In the genomic region with DNA sequence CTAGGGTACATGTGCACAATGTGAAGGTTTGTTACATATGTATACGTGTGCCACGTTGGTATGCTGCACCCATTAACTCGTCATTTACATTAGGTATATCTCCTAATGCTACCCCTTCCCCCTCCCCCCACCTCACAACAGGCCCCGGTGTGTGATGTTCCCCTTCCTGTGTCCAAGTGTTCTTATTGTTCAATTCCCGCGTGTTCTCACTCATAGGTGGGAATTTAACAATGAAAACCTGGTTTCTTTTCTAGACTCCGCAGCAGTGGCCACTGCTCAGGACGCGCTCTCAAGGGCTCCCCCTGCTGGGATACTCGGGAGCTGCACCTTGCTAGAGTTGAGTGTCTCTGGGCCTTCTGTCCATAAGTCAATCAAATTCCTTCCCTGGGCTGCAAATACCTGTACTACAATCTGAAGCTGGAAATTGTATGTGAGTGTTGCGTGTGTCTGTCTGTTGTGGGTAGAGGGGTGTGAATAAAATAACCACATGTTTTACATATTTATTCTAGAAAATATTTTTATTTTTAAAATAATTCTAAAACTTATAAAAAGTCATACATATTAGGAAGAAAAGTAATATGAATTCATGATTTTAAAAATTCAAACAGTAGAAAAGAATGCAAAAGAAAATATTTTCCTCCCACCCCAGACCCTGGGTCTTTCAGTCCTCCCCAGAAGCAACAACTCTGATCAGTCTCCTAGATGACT, we compare ENCODE assay signal across 8 cellular contexts. TPM values are rescaled to one million over a fixed set of nuclear protein-coding genes. Genes with fewer than 3 reads are reported as not detected.
DNase-seq lines count a peak whose midpoint lies in the region; ATAC-seq and TF ChIP-seq lines count a peak whose summit lies in the region.

No MANE protein-coding gene starts in this region.

- peaks cover 13% of the 10 kb centered on the region for H3K4me1 Mint-ChIP-seq in chondrocyte (ENCODE audit: low read depth)

- H3K27ac Mint-ChIP-seq in chondrocyte (ENCODE audit: unreplicated experiment), result peak overlapping the region; percentile 81

- ATAC-seq in HG02840 (IDR thresholded peaks at IDR 0.05; ENCODE audit: low FRiP score, unreplicated experiment), result peak; percentile 62
- peak; percentile 98 for ATAC-seq in left lobe of liver
- ATAC-seq in GM21367 (IDR thresholded peaks at IDR 0.05; ENCODE audit: unreplicated experiment), result no peak

- H3K9me3 Mint-ChIP-seq in chondrocyte (ENCODE audit: low read depth), result no peaks in the 10 kb centered on the region

- H3K36me3 Mint-ChIP-seq in chondrocyte (ENCODE audit: low read depth), result no peaks in the 10 kb centered on the region

- H3K4me3 Mint-ChIP-seq in chondrocyte (ENCODE audit: unreplicated experiment), result peak overlapping the region; percentile 74

- H3K27me3 Mint-ChIP-seq in chondrocyte (ENCODE audit: low read depth), result no peaks in the 10 kb centered on the region

- peak; percentile 90 for TF ChIP-seq CTCF in chondrocyte (IDR thresholded peaks at IDR 0.05)

- DNase-seq in COR-L47 (lab: John Stamatoyannopoulos, UW), result peak; percentile 79
- DNase-seq in NCI-H446 (lab: John Stamatoyannopoulos, UW), result peak; percentile 58 to 89
- peak; percentile 77 for DNase-seq in activated CD4-positive, alpha-beta T cell treated with anti-CD3 and anti-CD28 coated beads for 1 hour
- no peak for DNase-seq in chondrocyte (ENCODE audit: low spot score)
- DNase-seq in left lobe of liver (ENCODE audit: low spot score), result peak; percentile 87
- peak; percentile 76 for DNase-seq in stimulated activated CD4-positive, alpha-beta T cell treated with anti-CD3 and anti-CD28 coated beads, Interleukin-2, amount 100 ng/mL, for 4 hours (ENCODE audit: low read depth)

RNA-seq across cellular contexts. Expression of a gene that starts 8.2 kb away (rescaled TPM):
- total RNA-seq in chondrocyte (33.1 to 43.6 TPM (median 38.4 TPM) in 3 replicates), left lobe of liver (14.6 TPM)

RNA-seq across cellular contexts. Expression of a gene that starts 9.2 kb away (rescaled TPM):
- 1.7 to 3.5 TPM (median 3.4 TPM) in 3 replicates for total RNA-seq in chondrocyte
- total RNA-seq in left lobe of liver, result not detected

RNA-seq across cellular contexts. Expression of a gene that starts 35.5 kb away (rescaled TPM):
- total RNA-seq in chondrocyte (30.4 to 42.5 TPM (median 31.7 TPM) in 3 replicates), left lobe of liver (43.6 TPM)
